In genomic region chr10:7258948-7259523, GRCh38 we compare ENCODE assay signal across 7 cellular contexts.
A peak's percentile ranks its signal among the peaks of the same experiment; 100 is the strongest.
DNase-seq lines count a peak whose midpoint lies in the region; ATAC-seq, FAIRE-seq and TF ChIP-seq lines count a peak whose summit lies in the region.

No MANE protein-coding gene starts in this region.

- no peaks in the 10 kb centered on the region for H3K9me3 Mint-ChIP-seq in activated naive CD4-positive, alpha-beta T cell treated with anti-CD3 and anti-CD28 coated beads, Interleukin-2, amount 50 U/mL, for 72 hours

- H3K9ac ChIP-seq in HepG2 (ENCODE audit: insufficient read depth, low read depth, low read length), result no peak overlapping the region

- H3K36me3 ChIP-seq in HepG2 (replicated peaks in 1 of 2; ENCODE audit: control insufficient read depth in 1 of 2, insufficient read depth in 2 of 2, low read length in 2 of 2), result no peaks in the 10 kb centered on the region

- H2AFZ ChIP-seq in HepG2 (ENCODE audit: low read length), result no peak overlapping the region

- no peak for FAIRE-seq in HepG2 (lab: Jason Lieb, UNC)

- H3K4me3 ChIP-seq in HepG2 (replicated peaks in 1 of 3; ENCODE audit: insufficient read depth in 1 of 3, low read depth in 2 of 3, low read length in 3 of 3), result no peak overlapping the region

- peak; percentile 48 for ATAC-seq in GM21717 (IDR thresholded peaks at IDR 0.05; ENCODE audit: unreplicated experiment)
- peak; percentile 11 to 37 for ATAC-seq in activated naive CD4-positive, alpha-beta T cell treated with anti-CD3 and anti-CD28 coated beads, Interleukin-2, amount 50 U/mL, for 72 hours
- no peak for ATAC-seq in HepG2

- in situ Hi-C loops in HepG2 (cut with HindIII; ENCODE audit: extremely low pct_ligation_motif_present, low pct_unique_long_range_greater_than_20kb), result no loop called here

- no peaks in the 10 kb centered on the region for H3K9me3 ChIP-seq in HepG2 (ENCODE audit: low read length)

- H3K4me1 ChIP-seq in HepG2 (ENCODE audit: insufficient read depth, low read length), result no peaks in the 10 kb centered on the region

- H3K36me3 Mint-ChIP-seq in activated naive CD4-positive, alpha-beta T cell treated with anti-CD3 and anti-CD28 coated beads, Interleukin-2, amount 50 U/mL, for 72 hours, result peaks cover 4 to 21% of the 10 kb centered on the region in 2 donors

- H3K27ac ChIP-seq in RWPE1 (peak overlapping the region; percentile 82), HepG2 (ENCODE audit: extremely low read length, insufficient read depth, low read length) (no peak overlapping the region)

- TF ChIP-seq CTCF in RWPE1 (conservative IDR thresholded peaks at IDR 0.05; ENCODE audit: low read depth) (no peak), HepG2 (CRISPR knock-in tag; IDR thresholded peaks at IDR 0.05) (no peak)

- CTCF ChIA-PET in RWPE1 (lab: Yijun Ruan, JAX), result no interaction called here
- CTCF ChIA-PET in HepG2 (lab: Yijun Ruan, JAX; ENCODE audit: low intra/inter-chr PET ratio, low total read pairs), result no interaction called here

- TF ChIP-seq RAD21 in HepG2 (CRISPR knock-in tag; IDR thresholded peaks at IDR 0.05), result no peak

- no peak for DNase-seq in RWPE1 (ENCODE audit: low spot score)
- peak; percentile 49 to 64 for DNase-seq in activated naive CD4-positive, alpha-beta T cell treated with anti-CD3 and anti-CD28 coated beads, Interleukin-2, amount 50 U/mL, for 72 hours (ENCODE audit: low spot score in 2 of 2)
- DNase-seq in stimulated activated CD8-positive, alpha-beta memory T cell treated with anti-CD3 and anti-CD28 coated beads, Interleukin-12 subunit alpha, Interleukin-12 subunit beta, amount 100 ng/mL, for 4 hours (ENCODE audit: low read depth), result peak; percentile 56
- no peak for DNase-seq in NCI-H2227 (lab: John Stamatoyannopoulos, UW; ENCODE audit: unreplicated experiment)
- DNase-seq in NCI-H146 treated with DMSO at 0.1 percent for 48 hours (lab: John Stamatoyannopoulos, UW; ENCODE audit: unreplicated experiment), result no peak
- DNase-seq in HepG2 (ENCODE audit: low spot score), result no peak

- H3K27me3 ChIP-seq in HepG2 (ENCODE audit: control insufficient read depth in 1 of 2, insufficient read depth in 2 of 2, low read length in 2 of 2), result no peaks in the 10 kb centered on the region; a peak in 2 of 5 replicates

- TF ChIP-seq POLR2A in HepG2 (IDR thresholded peaks at IDR 0.05; ENCODE audit: insufficient read depth in 1 of 2, low read depth in 2 of 2, low read length in 2 of 2), result no peak

- under 1% methylated on average over 5 of the region's 8 CpGs for WGBS in HepG2 (ENCODE audit: low lambda C conversion rate)

- BruUV-seq in HepG2 (replicated peaks; lab: Mats Ljungman, UMichigan), result no TSS peak

- H3K27ac Mint-ChIP-seq in activated naive CD4-positive, alpha-beta T cell treated with anti-CD3 and anti-CD28 coated beads, Interleukin-2, amount 50 U/mL, for 72 hours, result peak overlapping the region; percentile 53 to 88

- H3K4me2 ChIP-seq in HepG2 (ENCODE audit: low read depth, low read length), result no peak overlapping the region

- TF ChIP-seq EP300 in HepG2 (IDR thresholded peaks at IDR 0.05; ENCODE audit: low read depth in 2 of 2, low read length in 2 of 2) (no peak), HepG2 (CRISPR knock-in tag; IDR thresholded peaks at IDR 0.05; ENCODE audit: borderline replicate concordance) (no peak)

- H3K79me2 ChIP-seq in HepG2 (ENCODE audit: insufficient read depth, low read length), result no peaks in the 10 kb centered on the region

- POLR2A ChIA-PET in RWPE1 (lab: Yijun Ruan, JAX; ENCODE audit: low non-redundant PET), result no interaction called here
- POLR2A ChIA-PET in HepG2 (lab: Yijun Ruan, JAX), result no interaction called here

- no peaks in the 10 kb centered on the region for H4K20me1 ChIP-seq in HepG2 (ENCODE audit: insufficient read depth, low read length)

- intact Hi-C loops in HepG2 (cut with micrococcal nuclease; ENCODE audit: unreplicated experiment), result no loop called here

TF ChIP-seq in HepG2, 621 proteins besides CTCF, POLR2A, EP300 and RAD21 (continues in another document):
- no peak for TF ChIP-seq RCOR2 (CRISPR knock-in tag; IDR thresholded peaks at IDR 0.05)
- no peak for TF ChIP-seq ZSCAN22 (CRISPR knock-in tag; IDR thresholded peaks at IDR 0.05)
- no peak for TF ChIP-seq ZBTB1 (CRISPR knock-in tag; IDR thresholded peaks at IDR 0.05; ENCODE audit: borderline replicate concordance)
- no peak for TF ChIP-seq CHD2 (IDR thresholded peaks at IDR 0.05; ENCODE audit: low read depth, low read length)
- no peak for TF ChIP-seq MLXIP (CRISPR knock-in tag; IDR thresholded peaks at IDR 0.05; ENCODE audit: borderline replicate concordance)
- TF ChIP-seq RBM22 (optimal IDR thresholded peaks at IDR 0.05; ENCODE audit: low read length), result no peak
- no peak for TF ChIP-seq ZNF318 (CRISPR knock-in tag; IDR thresholded peaks at IDR 0.05)
- no peak for TF ChIP-seq FOXK2 (IDR thresholded peaks at IDR 0.05)
- TF ChIP-seq ISL2 (CRISPR knock-in tag; IDR thresholded peaks at IDR 0.05), result no peak

Comparison
In these comparisons a context has a peak if more than half of its experiments do, and no peak if none do; other contexts are left out.
1. DNase-seq: peak in activated naive CD4-positive, alpha-beta T cell treated with anti-CD3 and anti-CD28 coated beads, Interleukin-2, amount 50 U/mL, for 72 hours (2 of 2) and stimulated activated CD8-positive, alpha-beta memory T cell treated with anti-CD3 and anti-CD28 coated beads, Interleukin-12 subunit alpha, Interleukin-12 subunit beta, amount 100 ng/mL, for 4 hours (single experiment); none in RWPE1 (single experiment), NCI-H2227 (single experiment), NCI-H146 treated with DMSO at 0.1 percent for 48 hours (single experiment) and HepG2 (single experiment).